In the genomic region with DNA sequence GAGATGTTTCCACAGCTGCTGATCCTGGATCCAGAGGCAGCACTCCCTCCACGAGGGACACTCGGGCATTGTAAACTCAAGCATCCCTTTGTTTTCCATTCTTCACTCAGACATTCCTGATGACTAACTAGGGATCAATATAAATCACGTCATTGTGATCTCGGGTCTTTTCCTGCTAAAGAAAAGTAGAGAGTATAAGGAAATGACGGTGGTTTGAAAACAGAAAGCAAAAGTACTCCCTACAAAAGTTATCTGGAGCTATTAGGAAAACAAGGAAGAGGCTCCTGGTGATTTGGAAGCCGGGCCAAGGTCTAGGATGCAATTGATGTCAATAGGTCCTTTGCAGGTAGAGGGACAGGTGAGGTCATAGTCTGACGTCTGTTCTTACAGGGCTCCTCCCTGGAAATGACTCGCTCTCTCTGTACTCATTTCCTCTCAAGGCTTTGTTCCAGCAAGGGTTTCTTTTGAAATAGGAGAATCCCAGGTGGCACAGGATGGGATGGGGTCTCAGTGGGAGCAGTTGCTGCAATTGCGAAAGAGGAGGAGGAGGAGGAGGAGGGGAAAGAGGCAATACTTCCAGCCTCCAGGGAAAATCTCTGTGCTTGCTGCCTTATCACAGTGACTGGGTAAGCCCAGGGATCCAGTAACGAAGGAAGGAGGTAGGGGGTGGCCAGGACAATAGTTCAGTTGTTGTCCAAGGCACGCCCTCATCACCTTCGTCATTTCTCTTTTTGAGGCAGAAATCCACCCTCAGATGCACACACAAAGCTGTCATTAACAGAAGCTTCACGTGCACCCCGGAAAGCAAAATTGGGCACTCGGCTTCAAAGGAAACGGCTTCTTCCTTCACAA, we compare ENCODE assay signal across 8 cellular contexts.
DNase-seq lines count a peak whose midpoint lies in the region; ATAC-seq and TF ChIP-seq lines count a peak whose summit lies in the region.

No MANE protein-coding gene starts in this region.

- H3K4me1 ChIP-seq in HUES6 (ENCODE audit: control insufficient read depth, insufficient read depth, low read length) = peaks cover 34% of the 10 kb centered on the region
- peaks cover 5% of the 10 kb centered on the region for H3K4me1 ChIP-seq in osteoblast (ENCODE audit: insufficient read depth, low read length)

- H4K20me1 ChIP-seq in osteoblast (ENCODE audit: insufficient read depth, low read length) = no peaks in the 10 kb centered on the region

- H3K27ac ChIP-seq in HUES6 (ENCODE audit: low read depth, low read length) (no peak overlapping the region), osteoblast (ENCODE audit: low read depth, low read length) (no peak overlapping the region)

- H3K9me3 ChIP-seq in HUES6 (ENCODE audit: control insufficient read depth, insufficient read depth, low read depth, low read length) = no peaks in the 10 kb centered on the region
- no peaks in the 10 kb centered on the region for H3K9me3 ChIP-seq in osteoblast (ENCODE audit: low read depth, low read length)

- H3K36me3 ChIP-seq in HUES6 (ENCODE audit: control insufficient read depth, insufficient read depth, low read length) (no peaks in the 10 kb centered on the region), osteoblast (ENCODE audit: insufficient read depth, low read length) (no peaks in the 10 kb centered on the region)

- no peaks in the 10 kb centered on the region for H3K79me2 ChIP-seq in osteoblast (ENCODE audit: insufficient read depth, low read length)

- peak; percentile 64 for DNase-seq in DMS153 treated with DMSO at 0.1 percent for 48 hours (lab: John Stamatoyannopoulos, UW; ENCODE audit: unreplicated experiment)
- DNase-seq in T-helper 9 cell = peak; percentile 1
- DNase-seq in fibroblast of peridontal ligament (ENCODE audit: extremely low read depth) = peak; percentile 49
- DNase-seq in osteoblast (ENCODE audit: insufficient read length, low spot score, missing footprints) = peak; percentile 85
- DNase-seq in GF-D8 (lab: John Stamatoyannopoulos, UW) = no peak
- no peak for DNase-seq in stimulated activated CD4-positive, alpha-beta T cell treated with anti-CD3 and anti-CD28 coated beads, Interleukin-2, amount 100 ng/mL, for 48 hours

- peak overlapping the region; percentile 81 for H3K4me2 ChIP-seq in osteoblast (ENCODE audit: insufficient read depth, low read length)

- peak overlapping the region; percentile 78 for H2AFZ ChIP-seq in osteoblast (ENCODE audit: low read length)

- no peak for TF ChIP-seq CTCF in osteoblast (IDR thresholded peaks at IDR 0.05; ENCODE audit: extremely low read depth, low read depth, low read length)

- ATAC-seq in GM21360 (IDR thresholded peaks at IDR 0.05; ENCODE audit: unreplicated experiment) = no peak

- H3K27me3 ChIP-seq in HUES6 (ENCODE audit: control insufficient read depth, insufficient read depth, low read length) = no peaks in the 10 kb centered on the region
- H3K27me3 ChIP-seq in osteoblast (ENCODE audit: insufficient read depth, low read length) = peaks cover 9% of the 10 kb centered on the region

- peak overlapping the region; percentile 13; the same call in 1 of the 2 replicates for H3K4me3 ChIP-seq in HUES6 (ENCODE audit: low read depth, low read length)
- peak overlapping the region; percentile 66 for H3K4me3 ChIP-seq in osteoblast (ENCODE audit: insufficient read depth, low read length)

- peak overlapping the region; percentile 19 for H3K9ac ChIP-seq in HUES6 (ENCODE audit: low read length)

Comparison
In these comparisons a context has a peak if more than half of its experiments do, and no peak if none do; other contexts are left out.
1. DNase-seq: peak in DMS153 treated with DMSO at 0.1 percent for 48 hours (single experiment), T-helper 9 cell (single experiment), fibroblast of peridontal ligament (single experiment) and osteoblast (single experiment); none in GF-D8 (single experiment) and stimulated activated CD4-positive, alpha-beta T cell treated with anti-CD3 and anti-CD28 coated beads, Interleukin-2, amount 100 ng/mL, for 48 hours (0 of 2).